In genomic region chr1:54338479-54338878, GRCh38 we compare ENCODE assay signal across 21 cellular contexts.
DNase-seq lines count a peak whose midpoint lies in the region; ATAC-seq and TF ChIP-seq lines count a peak whose summit lies in the region.
"Had no signal": no experiment of that assay in that cellular context is flagged by ENCODE, and none has a peak within 500 bp of the region (broad histone marks: within the 10 kb centered on the region; RNA-seq: fewer than 3 reads in every experiment).

No MANE protein-coding gene starts in this region.

- H3K4me3 Mint-ChIP-seq in WTC11: no peak overlapping the region
- no peak overlapping the region for H3K4me3 Mint-ChIP-seq in type B pancreatic cell

- peaks cover 46% of the 10 kb centered on the region for H3K79me1 ChIP-seq in mesenchymal stem cell (replicated peaks; ENCODE audit: low read length, poor library complexity, severe bottlenecking)

- H3K18ac ChIP-seq in mesenchymal stem cell (ENCODE audit: low read depth in 1 of 2, low read length in 2 of 2): peak overlapping the region; percentile 47 to 62

- ATAC-seq in heart left ventricle (peak; percentile 20 to 59 (median 34)), left cardiac atrium (no peak), WTC11 (no peak), GM18498 (IDR thresholded peaks at IDR 0.05; ENCODE audit: unreplicated experiment) (no peak)
- ATAC-seq: left lobe of liver, SK-N-SH treated with all-trans-retinoic acid at 6 μM for 48 hours had no signal

- no peaks in the 10 kb centered on the region for H3K27me3 ChIP-seq in heart left ventricle
- H3K27me3 ChIP-seq in mesenchymal stem cell (ENCODE audit: control insufficient read depth in 1 of 2, insufficient read depth in 1 of 2, low read length in 2 of 2): no peaks in the 10 kb centered on the region
- H3K27me3 ChIP-seq: esophagus squamous epithelium, vagina had no signal

- no peak overlapping the region for H3K14ac ChIP-seq in mesenchymal stem cell (ENCODE audit: low read length in 2 of 2)

- H3K4me3 ChIP-seq in heart left ventricle (no peak overlapping the region), mesenchymal stem cell (ENCODE audit: insufficient read depth in 1 of 2, low read depth in 1 of 2, low read length in 2 of 2) (no peak overlapping the region)
- H3K4me3 ChIP-seq: esophagus squamous epithelium, vagina had no signal

- H3K4me2 ChIP-seq in mesenchymal stem cell (ENCODE audit: low read length, poor library complexity, severe bottlenecking): no peak overlapping the region

- H3K9me3 Mint-ChIP-seq in WTC11 (no peaks in the 10 kb centered on the region), type B pancreatic cell (no peaks in the 10 kb centered on the region)

- H2BK12ac ChIP-seq in mesenchymal stem cell (ENCODE audit: low read length in 2 of 2): peak overlapping the region; percentile 10 to 21

- intact Hi-C loops in heart left ventricle (cut with DNase I) (no loop called here), left cardiac atrium (cut with DNase I) (no loop called here)

- H3K27ac Mint-ChIP-seq in WTC11 (peak overlapping the region; percentile 50; the same call in 1 of the 2 replicates), type B pancreatic cell (peak overlapping the region; percentile 61)

- no peak overlapping the region for H3K9ac ChIP-seq in mesenchymal stem cell (ENCODE audit: low read length)

- H3K9me3 ChIP-seq in heart left ventricle (no peaks in the 10 kb centered on the region), mesenchymal stem cell (ENCODE audit: control insufficient read depth, low read length) (no peaks in the 10 kb centered on the region)
- H3K9me3 ChIP-seq: esophagus squamous epithelium, vagina had no signal

- peak overlapping the region in 1 of 2 experiments; percentile 10 for H3K4ac ChIP-seq in mesenchymal stem cell (ENCODE audit: low read depth in 1 of 2, low read length in 2 of 2)

- no peak overlapping the region for H2BK15ac ChIP-seq in mesenchymal stem cell (ENCODE audit: low read depth, poor library complexity, severe bottlenecking)

- H3K27me3 Mint-ChIP-seq in WTC11 (ENCODE audit: low read depth) (no peaks in the 10 kb centered on the region; the same call in 1 of the 2 replicates), type B pancreatic cell (no peaks in the 10 kb centered on the region)

- 45 to 62% (median 55%) methylated on average over 7 of the region's 7 CpGs for WGBS in heart left ventricle, 4 donors
- 79% methylated on average over 7 of the region's 7 CpGs for WGBS in mesenchymal stem cell

- H3K36me3 ChIP-seq in heart left ventricle: no peaks in the 10 kb centered on the region
- peaks cover 5 to 14% of the 10 kb centered on the region in 2 experiments for H3K36me3 ChIP-seq in mesenchymal stem cell (ENCODE audit: control insufficient read depth in 1 of 2, insufficient read depth in 2 of 2, low read depth in 1 of 2, low read length in 2 of 2)
- H3K36me3 ChIP-seq: esophagus squamous epithelium, vagina had no signal

- H2BK120ac ChIP-seq in mesenchymal stem cell (ENCODE audit: low read depth, low read length): peak overlapping the region; percentile 30

- H4K8ac ChIP-seq in mesenchymal stem cell (ENCODE audit: low read length): no peak overlapping the region

- H3K27ac ChIP-seq in heart left ventricle (peak overlapping the region in 6 of 12 donors; percentile 23 to 55 (median 42)), mesenchymal stem cell (ENCODE audit: low read length, poor library complexity, severe bottlenecking) (no peak overlapping the region)
- H3K27ac ChIP-seq: C4-2B, esophagus squamous epithelium, vagina had no signal

- 0 out of 2 replicates have a peak, but pooled peaks cover 2% of the 10 kb centered on the region for H3K36me3 Mint-ChIP-seq in WTC11
- H3K36me3 Mint-ChIP-seq in type B pancreatic cell: peaks cover 17% of the 10 kb centered on the region

- no peak overlapping the region for H2AFZ ChIP-seq in mesenchymal stem cell (ENCODE audit: low read depth, low read length)

- no peak for TF ChIP-seq POLR2A in heart left ventricle (IDR thresholded peaks at IDR 0.05)

- H2BK5ac ChIP-seq in mesenchymal stem cell (ENCODE audit: low read depth, low read length, poor library complexity, severe bottlenecking): no peak overlapping the region

- DNase-seq in heart left ventricle (peak in 1 of 5 donors; percentile 13), left cardiac atrium (no peak), WTC11 (ENCODE audit: low spot score) (no peak), mesenchymal stem cell (peak; percentile 56), type B pancreatic cell (ENCODE audit: extremely low spot score, unreplicated experiment) (no peak), NCI-H1417 (lab: John Stamatoyannopoulos, UW) (no peak), midbrain (lab: John Stamatoyannopoulos, UW) (no peak)
- DNase-seq: activated gamma-delta T cell; anterior cingulate cortex; cerebellar nuclear complex; effector CD4-positive, alpha-beta T cell; esophagus squamous epithelium; NCI-H1092; NCI-H345; retina; substantia nigra had no signal

- no peak overlapping the region for H3K23ac ChIP-seq in mesenchymal stem cell (ENCODE audit: low read length in 2 of 2)

- H4K91ac ChIP-seq in mesenchymal stem cell (ENCODE audit: low read length): no peak overlapping the region

- no peak overlapping the region for H2AK5ac ChIP-seq in mesenchymal stem cell (ENCODE audit: low read length, severe bottlenecking)

- peaks cover 88% of the 10 kb centered on the region for H3K4me1 Mint-ChIP-seq in WTC11
- peaks cover 72% of the 10 kb centered on the region for H3K4me1 Mint-ChIP-seq in type B pancreatic cell (ENCODE audit: unreplicated experiment)

- CTCF ChIA-PET in WTC11 (lab: Charles Lee): interaction anchor here (0.6 to 1.4 kb wide), 2 partner anchors 26 to 257 kb away, joined by 3 read pairs; no protein-coding TSS in a partner anchor

- POLR2A ChIA-PET in WTC11 (lab: Charles Lee): interaction anchor here (0.9 kb wide), 1 partner anchor 25 kb away, joined by 5 read pairs; no protein-coding TSS in a partner anchor

- TF ChIP-seq CTCF in heart left ventricle (IDR thresholded peaks at IDR 0.05) (no peak), WTC11 (IDR thresholded peaks at IDR 0.05) (no peak), type B pancreatic cell (conservative IDR thresholded peaks at IDR 0.05) (no peak)

- peaks cover 2 to 91% (median 56%) of the 10 kb centered on the region in 12 donors for H3K4me1 ChIP-seq in heart left ventricle
- H3K4me1 ChIP-seq in mesenchymal stem cell (ENCODE audit: control insufficient read depth, insufficient read depth, low read depth, low read length): peaks cover 15% of the 10 kb centered on the region

TF ChIP-seq in WTC11, 78 proteins besides CTCF, POLR2A, EP300 and RAD21 (continues in another document):
- TF ChIP-seq ATF6 (CRISPR knock-in tag; IDR thresholded peaks at IDR 0.05) (no peak), ZNF425 (CRISPR knock-in tag; conservative IDR thresholded peaks at IDR 0.05) (no peak), ZNF423 (CRISPR knock-in tag; IDR thresholded peaks at IDR 0.05) (no peak), IRF2 (CRISPR knock-in tag; IDR thresholded peaks at IDR 0.05; ENCODE audit: borderline replicate concordance, low read depth) (no peak), FOXK1 (CRISPR knock-in tag; IDR thresholded peaks at IDR 0.05) (no peak), ZBTB43 (CRISPR knock-in tag; IDR thresholded peaks at IDR 0.05) (no peak), OVOL2 (CRISPR knock-in tag; IDR thresholded peaks at IDR 0.05; ENCODE audit: borderline replicate concordance) (no peak)

Comparison
In these comparisons a context has a peak if more than half of its experiments do, and no peak if none do; other contexts are left out.
1. ATAC-seq: peak in heart left ventricle (4 of 4); none in left cardiac atrium (0 of 2), WTC11 (single experiment) and GM18498 (single experiment).